Comparison of ENCODE assay signal across 7 cellular contexts in genomic region chr11:65225284-65226102, GRCh38. TPM values are rescaled to one million over a fixed set of nuclear protein-coding genes. Genes with fewer than 3 reads are reported as not detected.
DNase-seq lines count a peak whose midpoint lies in the region; ATAC-seq and TF ChIP-seq lines count a peak whose summit lies in the region.

No MANE protein-coding gene starts in this region.

- no peaks in the 10 kb centered on the region for H3K9me3 ChIP-seq in RWPE2 (ENCODE audit: severe bottlenecking)
- H3K9me3 ChIP-seq in prostate gland: no peaks in the 10 kb centered on the region

- H3K27me3 ChIP-seq in RWPE2 (ENCODE audit: insufficient read depth, poor library complexity, severe bottlenecking) (no peaks in the 10 kb centered on the region), prostate gland (replicated peaks; ENCODE audit: insufficient read depth) (no peaks in the 10 kb centered on the region)

- H3K27ac ChIP-seq in RWPE2 (ENCODE audit: poor library complexity, severe bottlenecking) (peak overlapping the region; percentile 49), prostate gland (peak overlapping the region; percentile 51 to 73)

- TF ChIP-seq POLR2A in GM18951 (IDR thresholded peaks at IDR 0.05; ENCODE audit: extremely low read depth, insufficient read depth, insufficient read length) (peak; percentile 11), prostate gland (IDR thresholded peaks at IDR 0.05) (no peak)

- H3K4me3 ChIP-seq in RWPE2 (ENCODE audit: severe bottlenecking) (peak overlapping the region; percentile 20), prostate gland (peak overlapping the region; percentile 14 to 33)

- intact Hi-C loops in left cardiac atrium (cut with DNase I): no loop called here
- intact Hi-C loops in prostate gland (cut with DNase I): loop anchor here (5.0 kb wide), 1 partner anchor 92 kb away; no protein-coding TSS in a partner anchor

- H3K36me3 ChIP-seq in RWPE2 (ENCODE audit: low read depth) (no peaks in the 10 kb centered on the region), prostate gland (no peaks in the 10 kb centered on the region)

- in situ Hi-C loops in GM18951 (cut with MboI; ENCODE audit: low sequenced_read_pairs, unreplicated experiment): no loop called here

- 6% methylated on average over 42 of the region's 42 CpGs for WGBS in prostate gland

- DNase-seq in RWPE2 (ENCODE audit: low spot score): no peak
- DNase-seq in activated naive CD8-positive, alpha-beta T cell treated with anti-CD3 and anti-CD28 coated beads, Interleukin-2, amount 50 U/mL, for 16 hours (ENCODE audit: low read depth, low spot score): peak; percentile 14
- DNase-seq in left cardiac atrium: peak; percentile 79
- peak; percentile 53 for DNase-seq in prostate gland (ENCODE audit: low spot score)
- DNase-seq in NCI-H226: no peak

- TF ChIP-seq CTCF in RWPE2 (IDR thresholded peaks at IDR 0.05; ENCODE audit: poor library complexity, severe bottlenecking) (peak; percentile 80), prostate gland (IDR thresholded peaks at IDR 0.05) (peak in 2 of 4 experiments; percentile 61 to 68)

- H3K4me1 ChIP-seq in RWPE2 (ENCODE audit: insufficient read depth, poor library complexity, severe bottlenecking) (peaks cover 10% of the 10 kb centered on the region), prostate gland (replicated peaks) (no peaks in the 10 kb centered on the region)

- peak; percentile 79 for ATAC-seq in RWPE2 (ENCODE audit: low read depth)
- ATAC-seq in left cardiac atrium: peak; percentile 83 to 89
- ATAC-seq in GM19452 (IDR thresholded peaks at IDR 0.05; ENCODE audit: unreplicated experiment): no peak

RNA-seq across cellular contexts. Expression of gene POLA2, which starts 36.3 kb away (rescaled TPM):
- total RNA-seq in left cardiac atrium: 1 to 10 TPM; 5.3 to 7.3 TPM
- 10 to 100 TPM; 21.6 to 25.9 TPM for total RNA-seq in prostate gland

RNA-seq across cellular contexts. Expression of gene CAPN1, which starts 43.8 kb away (rescaled TPM):
- total RNA-seq in left cardiac atrium: 10 to 100 TPM; 86.9 to 92.4 TPM
- total RNA-seq in prostate gland: 100 to 1,000 TPM; 215 to 374 TPM

RNA-seq across cellular contexts. Expression of gene SPDYC, which starts 55.5 kb away (rescaled TPM):
- not detected for total RNA-seq in left cardiac atrium
- total RNA-seq in prostate gland: not detected

Comparison
In these comparisons a context has a peak if more than half of its experiments do, and no peak if none do; other contexts are left out.
1. DNase-seq: peak in activated naive CD8-positive, alpha-beta T cell treated with anti-CD3 and anti-CD28 coated beads, Interleukin-2, amount 50 U/mL, for 16 hours (single experiment), left cardiac atrium (single experiment) and prostate gland (single experiment); none in RWPE2 (single experiment) and NCI-H226 (single experiment).